ENCODE assay signal across 14 cellular contexts in genomic region chr6:43448916-43449315, GRCh38. TPM values are rescaled to one million over a fixed set of nuclear protein-coding genes. Genes with fewer than 3 reads are reported as not detected.
A peak's percentile ranks its signal among the peaks of the same experiment; 100 is the strongest.
DNase-seq lines count a peak whose midpoint lies in the region; ATAC-seq and TF ChIP-seq lines count a peak whose summit lies in the region.
"Had no signal": no experiment of that assay in that cellular context is flagged by ENCODE, and none has a peak within 500 bp of the region (broad histone marks: within the 10 kb centered on the region; RNA-seq: fewer than 3 reads in every experiment).

No MANE protein-coding gene starts in this region.

- H3K36me3 Mint-ChIP-seq in activated naive CD4-positive, alpha-beta T cell treated with anti-CD3 and anti-CD28 coated beads, Interleukin-2, amount 50 U/mL, for 72 hours: no peaks in the 10 kb centered on the region
- H3K36me3 Mint-ChIP-seq in neural crest cell (ENCODE audit: low read depth): no peaks in the 10 kb centered on the region

- no peak for ATAC-seq in activated naive CD4-positive, alpha-beta T cell treated with anti-CD3 and anti-CD28 coated beads, Interleukin-2, amount 50 U/mL, for 72 hours
- no peak for ATAC-seq in HG02571 (IDR thresholded peaks at IDR 0.05; ENCODE audit: unreplicated experiment)
- ATAC-seq: HCT116 had no signal

- peaks cover 3% of the 10 kb centered on the region for H3K27me3 Mint-ChIP-seq in neural crest cell (ENCODE audit: low read depth)
- H3K27me3 Mint-ChIP-seq: CD4-positive, CD25-positive, alpha-beta regulatory T cell had no signal

- DNase-seq in activated naive CD4-positive, alpha-beta T cell treated with anti-CD3 and anti-CD28 coated beads, Interleukin-2, amount 50 U/mL, for 72 hours (ENCODE audit: low spot score in 2 of 2): no peak
- DNase-seq in activated naive CD4-positive, alpha-beta T cell treated with anti-CD3 and anti-CD28 coated beads, Interleukin-2, amount 50 U/mL, for 16 hours: no peak
- DNase-seq in RWPE1 (ENCODE audit: low spot score) (no peak), neural crest cell (ENCODE audit: low read depth, low spot score) (no peak), NCI-H748 treated with DMSO at 0.1 percent for 48 hours (lab: John Stamatoyannopoulos, UW) (no peak)
- DNase-seq: ACHN; BE2C; C1 segment of cervical spinal cord; Caco-2; CD4-positive, CD25-positive, alpha-beta regulatory T cell; GM23248; HFFc6 had no signal

- H3K27ac Mint-ChIP-seq in activated naive CD4-positive, alpha-beta T cell treated with anti-CD3 and anti-CD28 coated beads, Interleukin-2, amount 50 U/mL, for 72 hours: peak overlapping the region; percentile 34 to 88
- H3K27ac Mint-ChIP-seq in neural crest cell (ENCODE audit: unreplicated experiment): peak overlapping the region; percentile 62
- H3K27ac Mint-ChIP-seq: HFFc6 had no signal

- H3K9me3 Mint-ChIP-seq in activated naive CD4-positive, alpha-beta T cell treated with anti-CD3 and anti-CD28 coated beads, Interleukin-2, amount 50 U/mL, for 72 hours: no peaks in the 10 kb centered on the region
- no peaks in the 10 kb centered on the region for H3K9me3 Mint-ChIP-seq in neural crest cell
- H3K9me3 Mint-ChIP-seq: CD4-positive, CD25-positive, alpha-beta regulatory T cell; HFFc6 had no signal

- H3K4me3 Mint-ChIP-seq in neural crest cell: no peak overlapping the region
- H3K4me3 Mint-ChIP-seq: CD4-positive, CD25-positive, alpha-beta regulatory T cell; HFFc6 had no signal

- CTCF ChIA-PET in RWPE1 (lab: Yijun Ruan, JAX): interaction anchor here (1.6 kb wide), 1 partner anchor 47 kb away, joined by 5 read pairs; no protein-coding TSS in a partner anchor

- H3K27ac ChIP-seq in RWPE1: peak overlapping the region; percentile 72
- H3K27ac ChIP-seq: GM23248 had no signal

- POLR2A ChIA-PET in RWPE1 (lab: Yijun Ruan, JAX; ENCODE audit: low non-redundant PET): interaction anchor here (0.6 to 1.0 kb wide), 2 partner anchors 15 to 29 kb away, joined by 3 to 4 read pairs; partner anchors contain the start of gene TJAP1

- H3K4me1 Mint-ChIP-seq in neural crest cell: no peaks in the 10 kb centered on the region

- no peak for TF ChIP-seq CTCF in RWPE1 (conservative IDR thresholded peaks at IDR 0.05; ENCODE audit: low read depth)
- TF ChIP-seq CTCF in neural crest cell (conservative IDR thresholded peaks at IDR 0.05): no peak

RNA-seq across cellular contexts. Expression of gene DLK2, which starts 6.4 kb away (rescaled TPM):
- total RNA-seq in activated naive CD4-positive, alpha-beta T cell treated with anti-CD3 and anti-CD28 coated beads, Interleukin-2, amount 50 U/mL, for 72 hours: 1 to 10 TPM in 1 of 2 donors, under 1 TPM in 1; 0.18 to 3.4 TPM
- 1.5 and 1.6 TPM in 2 replicates for total RNA-seq in neural crest cell

RNA-seq across cellular contexts. Expression of gene ABCC10, which starts 21.6 kb away (rescaled TPM):
- total RNA-seq in activated naive CD4-positive, alpha-beta T cell treated with anti-CD3 and anti-CD28 coated beads, Interleukin-2, amount 50 U/mL, for 72 hours: 10 to 100 TPM; 30.2 to 46.2 TPM
- 34.1 and 35.2 TPM in 2 replicates for total RNA-seq in neural crest cell

RNA-seq across cellular contexts. Expression of gene TJAP1, which starts 28.5 kb away (rescaled TPM):
- total RNA-seq in activated naive CD4-positive, alpha-beta T cell treated with anti-CD3 and anti-CD28 coated beads, Interleukin-2, amount 50 U/mL, for 72 hours: 10 to 100 TPM; 23.0 to 35.0 TPM
- 47.3 and 52.1 TPM in 2 replicates for total RNA-seq in neural crest cell
